In the genomic region with DNA sequence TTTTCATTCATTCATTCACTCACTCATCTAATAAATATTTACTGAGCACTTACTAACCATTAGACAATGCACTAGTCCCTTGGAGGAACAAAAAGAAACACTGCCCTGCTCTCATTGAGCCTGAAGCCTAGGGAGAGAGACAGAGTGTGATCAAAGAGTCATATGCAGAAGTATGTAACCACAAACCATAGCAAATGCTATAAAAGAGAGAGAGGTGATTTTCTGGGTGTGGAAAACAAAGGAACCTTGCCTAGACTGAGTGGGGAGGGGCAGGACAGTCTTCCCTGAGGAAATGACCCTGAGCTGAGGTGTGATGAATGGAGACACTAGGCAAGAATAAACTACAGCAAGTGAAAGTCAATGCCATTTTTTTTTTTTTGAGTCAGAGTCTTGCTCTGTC, we compare ENCODE assay signal across 14 cellular contexts. TPM values are rescaled to one million over a fixed set of nuclear protein-coding genes. Genes with fewer than 3 reads are reported as not detected.
DNase-seq lines count a peak whose midpoint lies in the region; ATAC-seq, FAIRE-seq and TF ChIP-seq lines count a peak whose summit lies in the region.
"Had no signal": no experiment of that assay in that cellular context is flagged by ENCODE, and none has a peak within 500 bp of the region (broad histone marks: within the 10 kb centered on the region; RNA-seq: fewer than 3 reads in every experiment).

No MANE protein-coding gene starts in this region.

- H3K27ac Mint-ChIP-seq in astrocyte (ENCODE audit: unreplicated experiment), result peak overlapping the region; percentile 70
- H3K27ac Mint-ChIP-seq in CD8-positive, alpha-beta T cell, result no peak overlapping the region
- no peak overlapping the region for H3K27ac Mint-ChIP-seq in naive thymus-derived CD4-positive, alpha-beta T cell

- no peaks in the 10 kb centered on the region for H3K9me3 Mint-ChIP-seq in astrocyte (ENCODE audit: unreplicated experiment)
- H3K9me3 Mint-ChIP-seq in CD8-positive, alpha-beta T cell, result no peaks in the 10 kb centered on the region
- H3K9me3 Mint-ChIP-seq in naive thymus-derived CD4-positive, alpha-beta T cell, result peaks cover 0 to 2% (median 0%) of the 10 kb centered on the region in 11 donors

- H2BK12ac ChIP-seq in mesenchymal stem cell (ENCODE audit: low read length in 2 of 2), result no peak overlapping the region

- H2BK120ac ChIP-seq in mesenchymal stem cell (ENCODE audit: low read depth, low read length), result no peak overlapping the region

- H3K14ac ChIP-seq in mesenchymal stem cell (ENCODE audit: low read length in 2 of 2), result no peak overlapping the region

- H3K4me3 Mint-ChIP-seq in astrocyte (ENCODE audit: unreplicated experiment), result no peak overlapping the region
- no peak overlapping the region for H3K4me3 Mint-ChIP-seq in CD8-positive, alpha-beta T cell
- peak overlapping the region in 1 of 10 donors; percentile 46 for H3K4me3 Mint-ChIP-seq in naive thymus-derived CD4-positive, alpha-beta T cell

- H3K4me1 Mint-ChIP-seq in astrocyte (ENCODE audit: low read depth, unreplicated experiment), result peaks cover 59% of the 10 kb centered on the region
- peaks cover 3% of the 10 kb centered on the region for H3K4me1 Mint-ChIP-seq in CD8-positive, alpha-beta T cell (ENCODE audit: low read depth)
- peaks cover 0 to 15% (median 10%) of the 10 kb centered on the region in 7 donors for H3K4me1 Mint-ChIP-seq in naive thymus-derived CD4-positive, alpha-beta T cell

- no peaks in the 10 kb centered on the region for H3K27me3 Mint-ChIP-seq in astrocyte (ENCODE audit: low read depth, unreplicated experiment)
- peaks cover 16% of the 10 kb centered on the region for H3K27me3 Mint-ChIP-seq in CD8-positive, alpha-beta T cell (ENCODE audit: low read depth)
- peaks cover 15 to 20% (median 16%) of the 10 kb centered on the region in 5 donors for H3K27me3 Mint-ChIP-seq in naive thymus-derived CD4-positive, alpha-beta T cell

- H3K4me3 ChIP-seq in astrocyte (ENCODE audit: insufficient read depth, low read depth, low read length) (no peak overlapping the region), mesenchymal stem cell (ENCODE audit: insufficient read depth in 1 of 2, low read depth in 1 of 2, low read length in 2 of 2) (no peak overlapping the region)
- no peak overlapping the region for H3K4me3 ChIP-seq in CD8-positive, alpha-beta T cell (ENCODE audit: low read depth, low read length)
- H3K4me3 ChIP-seq in naive thymus-derived CD4-positive, alpha-beta T cell (ENCODE audit: low read length), result no peak overlapping the region
- H3K4me3 ChIP-seq: upper lobe of right lung had no signal

- no peak overlapping the region for H3K4ac ChIP-seq in mesenchymal stem cell (ENCODE audit: low read depth in 1 of 2, low read length in 2 of 2)

- H2BK5ac ChIP-seq in mesenchymal stem cell (ENCODE audit: low read depth, low read length, poor library complexity, severe bottlenecking), result no peak overlapping the region

- CTCF ChIA-PET in CD8-positive, alpha-beta T cell (lab: Charles Lee), result interaction anchor here (0.9 kb wide), 1 partner anchor 10 kb away, joined by 3 read pairs; no protein-coding TSS in a partner anchor
- CTCF ChIA-PET in naive thymus-derived CD4-positive, alpha-beta T cell (lab: Charles Lee), result no interaction called here

- H2AFZ ChIP-seq in astrocyte (ENCODE audit: low read depth, low read length), result no peak overlapping the region
- H2AFZ ChIP-seq in mesenchymal stem cell (ENCODE audit: low read depth, low read length), result no peak overlapping the region

- H3K36me3 ChIP-seq in astrocyte (ENCODE audit: insufficient read depth, low read length) (no peaks in the 10 kb centered on the region), mesenchymal stem cell (ENCODE audit: control insufficient read depth in 1 of 2, insufficient read depth in 2 of 2, low read depth in 1 of 2, low read length in 2 of 2) (no peaks in the 10 kb centered on the region)
- H3K36me3 ChIP-seq in CD8-positive, alpha-beta T cell (ENCODE audit: insufficient read depth, low read length), result no peaks in the 10 kb centered on the region
- no peaks in the 10 kb centered on the region for H3K36me3 ChIP-seq in naive thymus-derived CD4-positive, alpha-beta T cell (ENCODE audit: control insufficient read depth in 2 of 3, insufficient read depth in 3 of 3, low read length in 3 of 3)
- H3K36me3 ChIP-seq: upper lobe of right lung had no signal

- H3K4me1 ChIP-seq in astrocyte (ENCODE audit: insufficient read depth, low read length) (peaks cover 57% of the 10 kb centered on the region), mesenchymal stem cell (ENCODE audit: control insufficient read depth, insufficient read depth, low read depth, low read length) (peaks cover 17% of the 10 kb centered on the region)
- no peaks in the 10 kb centered on the region for H3K4me1 ChIP-seq in CD8-positive, alpha-beta T cell (ENCODE audit: insufficient read depth, low read length)
- no peaks in the 10 kb centered on the region for H3K4me1 ChIP-seq in naive thymus-derived CD4-positive, alpha-beta T cell (ENCODE audit: control insufficient read depth in 2 of 2, insufficient read depth in 2 of 2, low read length in 2 of 2)

- H3K79me2 ChIP-seq in astrocyte (ENCODE audit: insufficient read depth, low read length), result no peaks in the 10 kb centered on the region

- H3K27me3 ChIP-seq in astrocyte (ENCODE audit: insufficient read depth, low read length) (no peaks in the 10 kb centered on the region), mesenchymal stem cell (ENCODE audit: control insufficient read depth in 1 of 2, insufficient read depth in 1 of 2, low read length in 2 of 2) (peaks cover 0 to 50% of the 10 kb centered on the region in 2 experiments)
- no peaks in the 10 kb centered on the region for H3K27me3 ChIP-seq in CD8-positive, alpha-beta T cell (ENCODE audit: insufficient read depth, low read length)
- no peaks in the 10 kb centered on the region for H3K27me3 ChIP-seq in naive thymus-derived CD4-positive, alpha-beta T cell (ENCODE audit: control insufficient read depth in 2 of 2, insufficient read depth in 2 of 2, low read length in 2 of 2)
- H3K27me3 ChIP-seq: upper lobe of right lung had no signal

- H4K91ac ChIP-seq in mesenchymal stem cell (ENCODE audit: low read length), result no peak overlapping the region

- no peak overlapping the region for H2BK15ac ChIP-seq in mesenchymal stem cell (ENCODE audit: low read depth, poor library complexity, severe bottlenecking)

- H2AK5ac ChIP-seq in mesenchymal stem cell (ENCODE audit: low read length, severe bottlenecking), result no peak overlapping the region

- no peak for ATAC-seq in CD8-positive, alpha-beta T cell
- ATAC-seq in naive thymus-derived CD4-positive, alpha-beta T cell, result no peak
- ATAC-seq: upper lobe of right lung had no signal

- H3K9me3 ChIP-seq in astrocyte (ENCODE audit: insufficient read depth, low read depth, low read length) (no peaks in the 10 kb centered on the region), mesenchymal stem cell (ENCODE audit: control insufficient read depth, low read length) (no peaks in the 10 kb centered on the region)
- no peaks in the 10 kb centered on the region for H3K9me3 ChIP-seq in CD8-positive, alpha-beta T cell (ENCODE audit: low read length)
- no peaks in the 10 kb centered on the region for H3K9me3 ChIP-seq in naive thymus-derived CD4-positive, alpha-beta T cell (ENCODE audit: control insufficient read depth in 2 of 3, low read length in 3 of 3)
- H3K9me3 ChIP-seq: upper lobe of right lung had no signal

- H3K36me3 Mint-ChIP-seq in astrocyte (ENCODE audit: low read depth, unreplicated experiment), result no peaks in the 10 kb centered on the region
- no peaks in the 10 kb centered on the region for H3K36me3 Mint-ChIP-seq in CD8-positive, alpha-beta T cell
- H3K36me3 Mint-ChIP-seq in naive thymus-derived CD4-positive, alpha-beta T cell, result no peaks in the 10 kb centered on the region

- H3K27ac ChIP-seq in astrocyte (ENCODE audit: low read depth, low read length), result peak overlapping the region; percentile 64
- H3K27ac ChIP-seq in mesenchymal stem cell (ENCODE audit: low read length, poor library complexity, severe bottlenecking), result peak overlapping the region; percentile 38
- no peak overlapping the region for H3K27ac ChIP-seq in CD8-positive, alpha-beta T cell (ENCODE audit: low read depth, low read length)
- no peak overlapping the region for H3K27ac ChIP-seq in naive thymus-derived CD4-positive, alpha-beta T cell (ENCODE audit: low read depth, low read length)
- H3K27ac ChIP-seq: upper lobe of right lung had no signal

- H3K23ac ChIP-seq in mesenchymal stem cell (ENCODE audit: low read length in 2 of 2), result no peak overlapping the region

- no peaks in the 10 kb centered on the region for H3K79me1 ChIP-seq in mesenchymal stem cell (replicated peaks; ENCODE audit: low read length, poor library complexity, severe bottlenecking)

- H3K4me2 ChIP-seq in astrocyte (ENCODE audit: low read length) (peak overlapping the region; percentile 45), mesenchymal stem cell (ENCODE audit: low read length, poor library complexity, severe bottlenecking) (no peak overlapping the region)

- intact Hi-C loops in CD8-positive, alpha-beta T cell (cut with DNase I, micrococcal nuclease), result no loop called here
- intact Hi-C loops in naive thymus-derived CD4-positive, alpha-beta T cell (cut with micrococcal nuclease), result no loop called here

- H4K20me1 ChIP-seq in astrocyte (ENCODE audit: insufficient read depth, low read length), result no peaks in the 10 kb centered on the region

- H4K8ac ChIP-seq in mesenchymal stem cell (ENCODE audit: low read length), result no peak overlapping the region

- no peak overlapping the region for H3K18ac ChIP-seq in mesenchymal stem cell (ENCODE audit: low read depth in 1 of 2, low read length in 2 of 2)

- no peak for TF ChIP-seq CTCF in astrocyte (IDR thresholded peaks at IDR 0.05; ENCODE audit: insufficient read depth, low read depth, low read length)
- TF ChIP-seq CTCF in CD8-positive, alpha-beta T cell (IDR thresholded peaks at IDR 0.05), result no peak

- H3K9ac ChIP-seq in astrocyte (ENCODE audit: low read length), result no peak overlapping the region
- no peak overlapping the region for H3K9ac ChIP-seq in mesenchymal stem cell (ENCODE audit: low read length)

- peak; percentile 45 for DNase-seq in DMS53 treated with DMSO at 0.1 percent for 48 hours (lab: John Stamatoyannopoulos, UW; ENCODE audit: unreplicated experiment)
- peak; percentile 94 for DNase-seq in LHCN-M2 (ENCODE audit: low read depth)
- DNase-seq in astrocyte (ENCODE audit: low read depth), result peak; percentile 99
- peak; percentile 73 for DNase-seq in mesenchymal stem cell
- DNase-seq in CD8-positive, alpha-beta T cell, result no peak
- no peak for DNase-seq in KG1 (lab: John Stamatoyannopoulos, UW)
- no peak for DNase-seq in naive thymus-derived CD4-positive, alpha-beta T cell
- DNase-seq in GM19239 (ENCODE audit: insufficient read length, low spot score), result no peak
- DNase-seq: activated CD4-positive, alpha-beta T cell treated with anti-CD3 and anti-CD28 coated beads, Interleukin-2, amount 50 U/mL, for 48 hours; anterior cingulate cortex; DMS79 treated with DMSO at 0.1 percent for 48 hours; SHP77 treated with DMSO at 0.1 percent for 48 hours; stimulated activated CD4-positive, alpha-beta T cell treated with anti-CD3 and anti-CD28 coated beads, Interleukin-2, amount 100 ng/mL, for 48 hours; upper lobe of right lung had no signal

- POLR2A ChIA-PET in CD8-positive, alpha-beta T cell (lab: Charles Lee), result no interaction called here
- POLR2A ChIA-PET in naive thymus-derived CD4-positive, alpha-beta T cell (lab: Charles Lee), result no interaction called here

- FAIRE-seq in astrocyte (lab: Jason Lieb, UNC) (peak; percentile 100), GM19239 (lab: Jason Lieb, UNC) (no peak)

RNA-seq across cellular contexts. Expression of a gene that starts 10.8 kb away (rescaled TPM):
- total RNA-seq in LHCN-M2 (2014; rRNA removed) (0.71 and 1.1 TPM in 2 replicates), astrocyte (1.4 and 1.9 TPM in 2 replicates)
- polyA plus RNA-seq in LHCN-M2 (2012), result 3.5 TPM
- polyA plus RNA-seq in mesenchymal stem cell (2013, experiment 1 of 2), result 0.80 TPM
- polyA plus RNA-seq in mesenchymal stem cell (2013, experiment 2 of 2), result 0.70 TPM
- not detected for total RNA-seq in CD8-positive, alpha-beta T cell
- total RNA-seq in naive thymus-derived CD4-positive, alpha-beta T cell, result under 1 TPM in 1 of 5 experiments, not detected in 4; 0.10 TPM
- polyA plus RNA-seq in naive thymus-derived CD4-positive, alpha-beta T cell, result not detected

Comparison
In these comparisons a context has a peak if more than half of its experiments do, and no peak if none do; other contexts are left out.
1. DNase-seq: peak in DMS53 treated with DMSO at 0.1 percent for 48 hours (single experiment), LHCN-M2 (single experiment), astrocyte (single experiment) and mesenchymal stem cell (single experiment); none in CD8-positive, alpha-beta T cell (0 of 7), KG1 (single experiment), naive thymus-derived CD4-positive, alpha-beta T cell (0 of 9) and GM19239 (single experiment).
2. H3K27ac ChIP-seq: peak in astrocyte (single experiment) and mesenchymal stem cell (single experiment); none in CD8-positive, alpha-beta T cell (single experiment) and naive thymus-derived CD4-positive, alpha-beta T cell (single experiment).